In genomic region chr2:231297108-231297908, GRCh38 we compare ENCODE assay signal across 1 cellular context.
TF ChIP-seq lines count a peak whose summit lies in the region.

No MANE protein-coding gene starts in this region.

TF ChIP-seq in K562, 482 proteins besides CTCF, POLR2A, EP300 and RAD21 (continued from another document):
- TF ChIP-seq ZNF407 (IDR thresholded peaks at IDR 0.05; ENCODE audit: low read depth) (no peak), TEAD1 (CRISPR knock-in tag; IDR thresholded peaks at IDR 0.05) (no peak), PCBP2 (IDR thresholded peaks at IDR 0.05; ENCODE audit: low read depth, low read length, poor library complexity, severe bottlenecking) (no peak), PHB (CRISPR knock-in tag; IDR thresholded peaks at IDR 0.05) (no peak), SUPT5H (IDR thresholded peaks at IDR 0.05) (no peak), ZBTB11 (CRISPR knock-in tag; IDR thresholded peaks at IDR 0.05) (no peak), GABPB1 (CRISPR knock-in tag; IDR thresholded peaks at IDR 0.05) (no peak), KAT2B (IDR thresholded peaks at IDR 0.05; ENCODE audit: low read depth, low read length) (no peak), CEBPB (tag; IDR thresholded peaks at IDR 0.05) (no peak), CHD7 (IDR thresholded peaks at IDR 0.05; ENCODE audit: low read depth, low read length) (no peak), JUN (IDR thresholded peaks at IDR 0.05; ENCODE audit: borderline replicate concordance, low read depth, low read length) (no peak), JUN (CRISPR knock-in tag; IDR thresholded peaks at IDR 0.05; ENCODE audit: borderline replicate concordance) (no peak), SMC3 (conservative IDR thresholded peaks at IDR 0.05; ENCODE audit: insufficient read depth, low read depth, low read length) (peak; percentile 36; the same call in 1 of the 2 replicates)
